In the genomic region with DNA sequence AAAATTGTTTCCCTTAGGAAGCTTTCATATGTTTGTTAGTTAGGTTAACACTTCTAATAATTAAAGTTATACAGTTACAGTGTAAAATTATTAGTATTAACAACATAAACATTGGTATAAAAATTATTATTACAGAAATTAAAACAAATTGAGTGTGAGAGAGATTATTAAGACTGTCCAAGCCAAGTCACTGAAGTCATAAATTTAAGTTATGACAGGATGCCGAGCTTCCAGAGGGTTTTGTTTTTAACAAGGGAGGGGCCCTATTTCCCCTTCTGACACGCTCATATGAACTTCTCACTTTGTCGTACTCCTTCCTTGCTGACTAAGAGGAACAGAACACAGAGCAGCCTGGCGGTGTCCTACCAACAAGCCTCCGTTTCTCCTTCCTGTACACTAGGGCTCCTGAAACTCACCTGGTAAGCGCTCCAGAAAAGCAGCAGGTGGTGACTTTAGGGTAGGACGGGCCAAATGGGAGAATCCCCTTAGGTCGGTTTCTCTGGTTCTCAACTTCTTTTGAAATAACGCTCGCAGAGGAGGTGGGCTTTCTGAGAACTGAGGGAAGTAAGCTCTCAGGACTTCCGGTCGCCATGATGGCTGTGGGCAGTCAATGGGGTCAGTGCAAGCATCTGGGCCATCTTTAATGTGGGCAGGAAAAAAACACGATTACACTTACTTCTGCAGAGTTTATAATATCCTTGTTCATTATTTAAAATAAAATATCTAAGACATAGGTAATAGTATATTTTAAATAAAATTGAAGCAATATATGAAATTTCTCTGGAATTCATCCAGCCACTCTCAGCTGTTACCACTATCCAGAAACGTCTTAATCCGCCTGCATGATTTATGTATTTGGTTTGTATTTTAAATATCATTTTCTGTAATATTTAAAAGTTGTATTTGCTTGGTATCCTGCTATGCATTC, we compare ENCODE assay signal across 8 cellular contexts. TPM values are rescaled to one million over a fixed set of nuclear protein-coding genes. Genes with fewer than 3 reads are reported as not detected.
DNase-seq lines count a peak whose midpoint lies in the region; ATAC-seq and TF ChIP-seq lines count a peak whose summit lies in the region.

A gene with protein sequence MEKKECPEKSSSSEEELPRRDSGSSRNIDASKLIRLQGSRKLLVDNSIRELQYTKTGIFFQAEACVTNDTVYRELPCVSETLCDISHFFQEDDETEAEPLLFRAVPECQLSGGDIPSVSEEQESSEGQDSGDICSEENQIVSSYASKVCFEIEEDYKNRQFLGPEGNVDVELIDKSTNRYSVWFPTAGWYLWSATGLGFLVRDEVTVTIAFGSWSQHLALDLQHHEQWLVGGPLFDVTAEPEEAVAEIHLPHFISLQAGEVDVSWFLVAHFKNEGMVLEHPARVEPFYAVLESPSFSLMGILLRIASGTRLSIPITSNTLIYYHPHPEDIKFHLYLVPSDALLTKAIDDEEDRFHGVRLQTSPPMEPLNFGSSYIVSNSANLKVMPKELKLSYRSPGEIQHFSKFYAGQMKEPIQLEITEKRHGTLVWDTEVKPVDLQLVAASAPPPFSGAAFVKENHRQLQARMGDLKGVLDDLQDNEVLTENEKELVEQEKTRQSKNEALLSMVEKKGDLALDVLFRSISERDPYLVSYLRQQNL (minus strand): TSS at position 537 of the 928 bp plus-strand sequence. CDS start 14,892 bp downstream, outside the sequence.

- H3K79me2 ChIP-seq in Loucy (ENCODE audit: insufficient read depth, low read length), result peaks cover 59% of the 10 kb centered on the region

- H2AFZ ChIP-seq in Loucy (ENCODE audit: low read length), result peak within 1 kb of the TSS; percentile 94

- H3K9me3 Mint-ChIP-seq in natural killer cell treated with Interleukin-12 subunit alpha and Interleukin-12 subunit beta and Interleukin-15 and Interleukin-18, amount 100 ng/mL, for 72 hours, result no peaks in the 10 kb centered on the region

- H3K27me3 Mint-ChIP-seq in natural killer cell treated with Interleukin-12 subunit alpha and Interleukin-12 subunit beta and Interleukin-15 and Interleukin-18, amount 100 ng/mL, for 72 hours, result no peaks in the 10 kb centered on the region

- TF ChIP-seq CTCF in Loucy (conservative IDR thresholded peaks at IDR 0.05; ENCODE audit: low read length) (no peak), fibroblast of the aortic adventitia (IDR thresholded peaks at IDR 0.05; ENCODE audit: insufficient read depth, low read length) (peak; percentile 35)

- H3K4me1 ChIP-seq in Loucy (ENCODE audit: insufficient read depth, low read length, poor library complexity, severe bottlenecking), result peaks cover 53% of the 10 kb centered on the region

- H3K9me3 ChIP-seq in Loucy (ENCODE audit: insufficient read depth, low read depth, low read length), result no peaks in the 10 kb centered on the region

- no peaks in the 10 kb centered on the region for H3K36me3 ChIP-seq in Loucy (ENCODE audit: insufficient read depth, low read length)

- peak; percentile 55 for ATAC-seq in GM21786 (IDR thresholded peaks at IDR 0.05; ENCODE audit: unreplicated experiment)
- peak; percentile 88 to 93 for ATAC-seq in natural killer cell treated with Interleukin-12 subunit alpha and Interleukin-12 subunit beta and Interleukin-15 and Interleukin-18, amount 100 ng/mL, for 72 hours

- peak within 1 kb of the TSS; percentile 91 for H3K4me2 ChIP-seq in Loucy (ENCODE audit: low read depth, low read length, poor library complexity, severe bottlenecking)

- H4K20me1 ChIP-seq in Loucy (ENCODE audit: insufficient read depth, low read length, poor library complexity, severe bottlenecking), result no peaks in the 10 kb centered on the region

- H3F3A ChIP-seq in Loucy (ENCODE audit: low read depth), result peaks cover 8% of the 10 kb centered on the region

- H3K4me3 Mint-ChIP-seq in natural killer cell treated with Interleukin-12 subunit alpha and Interleukin-12 subunit beta and Interleukin-15 and Interleukin-18, amount 100 ng/mL, for 72 hours, result peak within 1 kb of the TSS; percentile 90

- H3K9ac ChIP-seq in Loucy (ENCODE audit: low read depth, low read length, poor library complexity, severe bottlenecking), result peak within 1 kb of the TSS; percentile 94

- H3K4me1 Mint-ChIP-seq in natural killer cell treated with Interleukin-12 subunit alpha and Interleukin-12 subunit beta and Interleukin-15 and Interleukin-18, amount 100 ng/mL, for 72 hours (ENCODE audit: low read depth in 2 of 2), result peaks cover 62 to 67% of the 10 kb centered on the region in 2 donors

- H3K4me3 ChIP-seq in Loucy (ENCODE audit: low read length, poor library complexity, severe bottlenecking), result peak within 1 kb of the TSS; percentile 91
- peak within 1 kb of the TSS; percentile 78 for H3K4me3 ChIP-seq in fibroblast of the aortic adventitia (ENCODE audit: low read depth, low read length)

- no peaks in the 10 kb centered on the region for H3K27me3 ChIP-seq in Loucy (ENCODE audit: insufficient read depth, low read length, poor library complexity, severe bottlenecking)

- DNase-seq in DMS153 treated with DMSO at 0.1 percent for 48 hours (lab: John Stamatoyannopoulos, UW; ENCODE audit: unreplicated experiment) (peak; percentile 31), SHP77 (lab: John Stamatoyannopoulos, UW) (peak; percentile 89 to 97), fibroblast of the aortic adventitia (ENCODE audit: low read depth) (peak; percentile 92)
- DNase-seq in activated T-helper 9 cell treated with anti-CD3 and anti-CD28 coated beads, Interleukin-2, amount 50 U/mL, for 16 hours (ENCODE audit: low read depth), result peak; percentile 62
- DNase-seq in natural killer cell treated with Interleukin-12 subunit alpha and Interleukin-12 subunit beta and Interleukin-15 and Interleukin-18, amount 100 ng/mL, for 72 hours (ENCODE audit: low spot score), result peak; percentile 87
- peak; percentile 80 for DNase-seq in stimulated activated naive CD4-positive, alpha-beta T cell treated with Interleukin-2 at 50 U/mL for 16 hours (lab: John Stamatoyannopoulos, UW)

- no peaks in the 10 kb centered on the region for H3K9me2 ChIP-seq in Loucy (replicated peaks; ENCODE audit: low read depth, low read length)

- peaks cover 6% of the 10 kb centered on the region for H3K36me3 Mint-ChIP-seq in natural killer cell treated with Interleukin-12 subunit alpha and Interleukin-12 subunit beta and Interleukin-15 and Interleukin-18, amount 100 ng/mL, for 72 hours

- H3K27ac Mint-ChIP-seq in natural killer cell treated with Interleukin-12 subunit alpha and Interleukin-12 subunit beta and Interleukin-15 and Interleukin-18, amount 100 ng/mL, for 72 hours, result peak within 1 kb of the TSS; percentile 96 to 99

RNA-seq across cellular contexts. Expression of the gene that starts here (rescaled TPM):
- 13.8 and 27.8 TPM in 2 replicates for total RNA-seq in fibroblast of the aortic adventitia (ENCODE audit: low replicate concordance)
- total RNA-seq in natural killer cell treated with Interleukin-12 subunit alpha and Interleukin-12 subunit beta and Interleukin-15 and Interleukin-18, amount 100 ng/mL, for 72 hours, result 100 to 1,000 TPM; 172 to 176 TPM

Comparison
In these comparisons a context has a peak if more than half of its experiments do, and no peak if none do; other contexts are left out.
1. Peak in every context shown above with its lines: DNase-seq, ATAC-seq and H3K4me3 ChIP-seq.
2. DNase-seq: peak in every context shown above with its lines; median percentile 93 in SHP77; 92 in fibroblast of the aortic adventitia; 87 in natural killer cell treated with Interleukin-12 subunit alpha and Interleukin-12 subunit beta and Interleukin-15 and Interleukin-18, amount 100 ng/mL, for 72 hours; 80 in stimulated activated naive CD4-positive, alpha-beta T cell treated with Interleukin-2 at 50 U/mL for 16 hours; 62 in activated T-helper 9 cell treated with anti-CD3 and anti-CD28 coated beads, Interleukin-2, amount 50 U/mL, for 16 hours; 31 in DMS153 treated with DMSO at 0.1 percent for 48 hours.